ENCODE assay signal across 22 cellular contexts in the genomic region with DNA sequence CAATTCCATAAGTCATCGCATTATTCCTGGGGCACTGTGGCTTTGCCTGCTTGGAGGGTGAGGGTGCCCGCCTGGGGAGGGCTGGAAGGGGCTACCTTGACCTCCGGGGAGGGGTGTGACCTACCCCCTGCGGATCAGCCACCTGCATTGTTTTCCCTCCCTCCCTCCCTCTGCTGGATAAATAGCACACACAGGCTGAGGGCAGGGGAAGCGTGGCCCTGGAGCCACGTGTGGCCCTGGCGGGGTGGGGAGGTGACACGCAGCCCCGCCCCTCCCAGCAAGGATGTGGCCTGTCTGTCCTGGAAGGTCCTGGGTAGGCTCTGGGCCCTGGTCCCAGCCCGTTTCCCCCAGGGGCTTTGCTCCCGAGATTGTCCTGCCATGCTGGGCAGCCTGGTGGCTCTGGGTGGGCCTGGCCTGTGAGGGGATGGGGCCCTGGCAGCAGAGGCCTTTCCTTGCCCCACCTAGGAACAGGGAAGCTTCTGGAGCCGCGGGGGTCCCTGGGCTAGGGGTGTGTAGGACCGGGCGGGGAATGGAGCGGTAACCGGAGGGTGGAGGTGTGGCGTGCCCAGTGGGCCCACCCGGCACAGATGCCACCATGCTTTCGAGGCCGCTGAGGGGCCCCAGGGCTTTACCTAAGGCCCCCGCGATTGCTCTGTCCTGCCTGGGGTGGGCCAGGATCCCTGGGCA. TPM values are rescaled to one million over a fixed set of nuclear protein-coding genes. Genes with fewer than 3 reads are reported as not detected.
A peak's percentile ranks its signal among the peaks of the same experiment; 100 is the strongest.
DNase-seq lines count a peak whose midpoint lies in the region; ATAC-seq, FAIRE-seq and TF ChIP-seq lines count a peak whose summit lies in the region.
"Had no signal": no experiment of that assay in that cellular context is flagged by ENCODE, and none has a peak within 500 bp of the region (broad histone marks: within the 10 kb centered on the region; RNA-seq: fewer than 3 reads in every experiment).

No MANE protein-coding gene starts in this region.

- peaks cover 14% of the 10 kb centered on the region; the same call in 1 of the 2 replicates for H4K20me1 ChIP-seq in PC-9 (ENCODE audit: insufficient read depth)

- CTCF ChIA-PET in PC-9 (lab: Charles Lee) = no interaction called here

- peak; percentile 76 to 82 for DNase-seq in PC-9
- peak; percentile 34 to 40 for DNase-seq in erythroblast (lab: John Stamatoyannopoulos, UW)
- no peak for DNase-seq in prostate gland (ENCODE audit: low spot score)
- DNase-seq in urothelium cell line (ENCODE audit: low spot score) = no peak
- DNase-seq in NCI-H2171 (lab: John Stamatoyannopoulos, UW) = no peak
- no peak for DNase-seq in uterus
- DNase-seq: activated CD4-positive, CD25-positive, alpha-beta regulatory T cell treated with anti-CD3 and anti-CD28 coated beads, Interleukin-2, amount 50 U/mL, for 72 hours; CD4-positive, CD25-positive, alpha-beta regulatory T cell; DMS153; effector memory CD4-positive, alpha-beta T cell; GDM1; glutamatergic neuron; Kasumi-1; left cardiac atrium; NCI-H1048; NCI-H2029 treated with DMSO at 0.1 percent for 48 hours; NK-92 treated with Interleukin-12 subunit alpha and Interleukin-12 subunit beta, amount 100 ng/mL, for 24 hours; stimulated activated CD4-positive, alpha-beta T cell treated with anti-CD3 and anti-CD28 coated beads, Interleukin-4, amount 100 ng/mL, for 4 hours; T1000 had no signal

- H3K36me3 ChIP-seq in PC-9 (ENCODE audit: low read depth) (no peaks in the 10 kb centered on the region), prostate gland (no peaks in the 10 kb centered on the region), uterus (no peaks in the 10 kb centered on the region)

- no peak for FAIRE-seq in urothelium cell line (lab: Jason Lieb, UNC)

- H3K4me1 ChIP-seq in PC-9 (replicated peaks; ENCODE audit: insufficient read depth) (peaks cover 68% of the 10 kb centered on the region), prostate gland (replicated peaks) (peaks cover 87% of the 10 kb centered on the region), uterus (peaks cover 0 to 51% of the 10 kb centered on the region in 2 donors)

- H3K27me3 ChIP-seq in PC-9 (ENCODE audit: insufficient read depth, low read depth) (no peaks in the 10 kb centered on the region), prostate gland (replicated peaks; ENCODE audit: insufficient read depth) (no peaks in the 10 kb centered on the region), uterus (no peaks in the 10 kb centered on the region)

- H3F3A ChIP-seq in PC-9 (ENCODE audit: insufficient read depth, low read depth) = peaks cover 54% of the 10 kb centered on the region

- peaks cover 86% of the 10 kb centered on the region for H3K79me2 ChIP-seq in PC-9 (ENCODE audit: low read depth)

- POLR2A ChIA-PET in PC-9 (lab: Charles Lee; ENCODE audit: unreplicated experiment) = no interaction called here

- no peak for ATAC-seq in GM19467 (IDR thresholded peaks at IDR 0.05; ENCODE audit: unreplicated experiment)
- ATAC-seq: GM23338 had no signal

- no peaks in the 10 kb centered on the region for H3K9me2 ChIP-seq in PC-9 (ENCODE audit: insufficient read depth)

- H3K4me3 ChIP-seq in PC-9 (peak overlapping the region; percentile 30; the same call in 1 of the 2 replicates), prostate gland (no peak overlapping the region), uterus (no peak overlapping the region)
- H3K4me3 ChIP-seq: GM23338 had no signal

- H3K27ac ChIP-seq in C4-2B = peak overlapping the region; percentile 96
- peak overlapping the region; percentile 87 for H3K27ac ChIP-seq in PC-9
- peak overlapping the region; percentile 78 to 86 for H3K27ac ChIP-seq in prostate gland
- H3K27ac ChIP-seq in uterus = no peak overlapping the region

- intact Hi-C loops in PC-9 (cut with micrococcal nuclease; ENCODE audit: unreplicated experiment) = no loop called here
- intact Hi-C loops in prostate gland (cut with DNase I) = loop anchor here (5.0 kb wide), 1 partner anchor 187 kb away; no protein-coding TSS in a partner anchor
- intact Hi-C loops in uterus (cut with DNase I; ENCODE audit: low total_unique reads) = no loop called here

- BruUV-seq in PC-9 (replicated peaks; lab: Mats Ljungman, UMichigan) = no TSS peak

- TF ChIP-seq CTCF in C4-2B (conservative IDR thresholded peaks at IDR 0.05) = no peak
- TF ChIP-seq CTCF in PC-9 (conservative IDR thresholded peaks at IDR 0.05) = no peak; the same call in 1 of the 2 replicates
- TF ChIP-seq CTCF in prostate gland (IDR thresholded peaks at IDR 0.05) = no peak
- TF ChIP-seq CTCF in uterus (IDR thresholded peaks at IDR 0.05) = no peak

- H3K9me3 ChIP-seq in PC-9 (ENCODE audit: insufficient read depth, low read depth) (no peaks in the 10 kb centered on the region), prostate gland (no peaks in the 10 kb centered on the region), uterus (no peaks in the 10 kb centered on the region)

- no peak for TF ChIP-seq POLR2A in erythroblast (IDR thresholded peaks at IDR 0.05; ENCODE audit: low read length)
- no peak for TF ChIP-seq POLR2A in prostate gland (IDR thresholded peaks at IDR 0.05)
- TF ChIP-seq POLR2A in uterus (IDR thresholded peaks at IDR 0.05) = no peak

- WGBS in prostate gland = 85% methylated on average over 23 of the region's 23 CpGs

- H3K4me2 ChIP-seq in PC-9 = peak overlapping the region; percentile 98
- H3K4me2 ChIP-seq: GM23338 had no signal

- no peak overlapping the region for H2AFZ ChIP-seq in PC-9
- H2AFZ ChIP-seq: GM23338 had no signal

RNA-seq across cellular contexts. Expression of a gene that starts 33.4 kb away (rescaled TPM):
- total RNA-seq in PC-9 (2021) = 116 and 146 TPM in 2 replicates
- total RNA-seq in prostate gland = 10 to 100 TPM; 69.5 to 84.1 TPM
- total RNA-seq in uterus = 10 to 100 TPM; 17.1 to 84.6 (median 24.0) TPM

Comparison
In these comparisons a context has a peak if more than half of its experiments do, and no peak if none do; other contexts are left out.
1. H3K27ac ChIP-seq: peak in C4-2B (single experiment), PC-9 (single experiment) and prostate gland (2 of 2); none in uterus (0 of 2).
2. DNase-seq: peak in PC-9 (2 of 2) and erythroblast (2 of 2); none in prostate gland (single experiment), urothelium cell line (single experiment), NCI-H2171 (single experiment) and uterus (0 of 2).